ENCODE assay signal across 32 cellular contexts in the genomic region with DNA sequence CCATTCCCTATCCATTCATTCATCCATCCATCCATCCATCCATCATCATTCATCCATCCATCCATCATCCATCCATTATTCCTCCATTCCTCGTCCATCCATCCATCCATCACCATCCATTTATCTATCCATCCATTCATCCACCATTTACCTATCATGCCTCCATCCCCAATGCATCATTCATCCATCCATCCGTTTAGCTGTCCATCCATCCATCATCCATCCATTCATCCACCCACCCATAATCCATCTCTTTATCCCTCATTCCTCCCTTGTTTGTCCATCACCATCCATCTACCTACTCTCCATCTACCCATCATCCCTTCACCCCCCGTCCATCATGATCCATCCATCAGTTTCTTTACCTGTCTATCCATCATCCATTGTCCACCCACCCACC.
"Had no signal": no experiment of that assay in that cellular context is flagged by ENCODE, and none has a peak within 500 bp of the region (broad histone marks: within the 10 kb centered on the region; RNA-seq: fewer than 3 reads in every experiment).

No MANE protein-coding gene starts in this region.

- DNase-seq: activated B cell treated with CpG ODN at 0.5 μM for 24 hours; activated CD4-positive, alpha-beta memory T cell treated with anti-CD3 and anti-CD28 coated beads for 36 hours; activated CD4-positive, alpha-beta T cell treated with anti-CD3 and anti-CD28 coated beads for 4 hours; activated CD4-positive, alpha-beta T cell treated with anti-CD3 and anti-CD28 coated beads, Interleukin-2, amount 10 ng/mL, durations not matched to agents 24 days and 14 days; activated CD4-positive, alpha-beta T cell treated with anti-CD3 and anti-CD28 coated beads, Interleukin-2, amount 50 U/mL, for 1 hour; activated CD4-positive, alpha-beta T cell treated with anti-CD3 and anti-CD28 coated beads, Interleukin-2, amount 50 U/mL, for 4 hours; activated CD4-positive, CD25-positive, alpha-beta regulatory T cell treated with anti-CD3 and anti-CD28 coated beads, Interleukin-2, amount 50 U/mL, for 72 hours; activated CD8-positive, alpha-beta memory T cell treated with anti-CD3 and anti-CD28 coated beads, Interleukin-2, amount 50 U/mL, for 4 hours; activated CD8-positive, alpha-beta T cell treated with anti-CD3 and anti-CD28 coated beads for 36 hours; activated effector memory CD4-positive, alpha-beta T cell treated with anti-CD3 and anti-CD28 coated beads, Interleukin-2, amount 50 U/mL, for 16 hours; activated gamma-delta T cell treated with Interleukin-2 at 50 U/mL for 16 hours; activated naive CD4-positive, alpha-beta T cell; activated naive CD4-positive, alpha-beta T cell treated with anti-CD3 and anti-CD28 coated beads for 36 hours; activated naive CD4-positive, alpha-beta T cell treated with anti-CD3 and anti-CD28 coated beads, Interleukin-2, amount 50 U/mL, for 16 hours; activated naive CD8-positive, alpha-beta T cell treated with anti-CD3 and anti-CD28 coated beads for 36 hours; activated T-cell treated with anti-CD3 and anti-CD28 coated beads for 4 hours; activated T-cell treated with anti-CD3 and anti-CD28 coated beads, Interleukin-2, amount 50 U/mL, for 4 hours; activated T-cell treated with anti-CD3 and anti-CD28 coated beads, Interleukin-2, amount 50 U/mL, for 72 hours; adrenal gland; amniotic stem cell; body of pancreas; brain microvascular endothelial cell; central memory CD4-positive, alpha-beta T cell; T-helper 1 cell; T-helper 2 cell; T-helper 9 cell had no signal

- FAIRE-seq: astrocyte, TTC549 had no signal

- H3K27me3 ChIP-seq: adrenal gland, body of pancreas, breast epithelium had no signal

- H3K9me3 ChIP-seq: adrenal gland, body of pancreas, breast epithelium had no signal

- ATAC-seq: activated CD8-positive, alpha-beta T cell treated with anti-CD3 and anti-CD28 coated beads for 36 hours; activated naive CD4-positive, alpha-beta T cell treated with anti-CD3 and anti-CD28 coated beads, Interleukin-2, amount 50 U/mL, for 72 hours; activated T-cell treated with anti-CD3 and anti-CD28 coated beads, Interleukin-2, amount 50 U/mL, for 4 hours; activated T-cell treated with anti-CD3 and anti-CD28 coated beads, Interleukin-2, amount 50 U/mL, for 72 hours; activated T-helper 17 cell treated with anti-CD3 and anti-CD28 coated beads, Interleukin-2, amount 50 U/mL, for 72 hours; body of pancreas had no signal

- H3K27ac ChIP-seq: adrenal gland, body of pancreas, brain microvascular endothelial cell, breast epithelium, VCaP had no signal

- H3K4me3 ChIP-seq: adrenal gland, body of pancreas, breast epithelium had no signal

- H3K36me3 ChIP-seq: brain microvascular endothelial cell, breast epithelium had no signal

- H3K4me1 ChIP-seq: adrenal gland, body of pancreas, breast epithelium had no signal
